ENCODE assay signal across 8 cellular contexts in genomic region chr19:48171584-48172170, GRCh38. TPM values are rescaled to one million over a fixed set of nuclear protein-coding genes. Genes with fewer than 3 reads are reported as not detected.
DNase-seq lines count a peak whose midpoint lies in the region; FAIRE-seq and TF ChIP-seq lines count a peak whose summit lies in the region.

No MANE protein-coding gene starts in this region.

- no peak for FAIRE-seq in GM12891 (lab: Jason Lieb, UNC)

- no peaks in the 10 kb centered on the region for H3K9me3 Mint-ChIP-seq in endodermal cell

- peaks cover 24% of the 10 kb centered on the region for H3K79me2 ChIP-seq in OCI-LY1 (ENCODE audit: insufficient read depth, low read length)

- H3F3A ChIP-seq in OCI-LY1 (ENCODE audit: insufficient read depth, low read length): no peaks in the 10 kb centered on the region

- H3K27ac ChIP-seq in OCI-LY1 (ENCODE audit: low read depth, low read length, poor library complexity, severe bottlenecking): peak overlapping the region; percentile 50
- no peak overlapping the region for H3K27ac ChIP-seq in endodermal cell (ENCODE audit: low read depth, low read length)
- H3K27ac ChIP-seq in ovary: no peak overlapping the region

- no peaks in the 10 kb centered on the region for H3K9me3 ChIP-seq in OCI-LY1 (ENCODE audit: low read length)
- H3K9me3 ChIP-seq in endodermal cell (ENCODE audit: control insufficient read depth, low read length): no peaks in the 10 kb centered on the region
- H3K9me3 ChIP-seq in ovary: no peaks in the 10 kb centered on the region

- TF ChIP-seq POLR2A in ovary (IDR thresholded peaks at IDR 0.05) (no peak), GM12891 (IDR thresholded peaks at IDR 0.05; ENCODE audit: low read depth, low read length) (no peak)

- TF ChIP-seq CTCF in OCI-LY1 (IDR thresholded peaks at IDR 0.05; ENCODE audit: low read length) (no peak), endodermal cell (conservative IDR thresholded peaks at IDR 0.05) (no peak), ovary (IDR thresholded peaks at IDR 0.05) (no peak)

- no peaks in the 10 kb centered on the region for H3K9me2 ChIP-seq in OCI-LY1 (ENCODE audit: low read depth, low read length)

- H3K4me3 ChIP-seq in H7 (ENCODE audit: insufficient read depth, low read depth, low read length): peak overlapping the region; percentile 97; the same call in 1 of the 2 replicates
- H3K4me3 ChIP-seq in OCI-LY1 (ENCODE audit: low read depth, low read length, poor library complexity, severe bottlenecking): peak overlapping the region; percentile 96
- peak overlapping the region; percentile 84 for H3K4me3 ChIP-seq in endodermal cell (ENCODE audit: low read length)
- H3K4me3 ChIP-seq in ovary: no peak overlapping the region

- no peaks in the 10 kb centered on the region for H3K27me3 Mint-ChIP-seq in endodermal cell (ENCODE audit: insufficient read depth)

- H3K4me2 ChIP-seq in OCI-LY1 (ENCODE audit: low read length): peak overlapping the region; percentile 97

- intact Hi-C loops in ovary (cut with DNase I): no loop called here

- H3K27me3 ChIP-seq in H7 (ENCODE audit: control insufficient read depth, insufficient read depth, low read length) (no peaks in the 10 kb centered on the region), OCI-LY1 (ENCODE audit: insufficient read depth, low read length) (no peaks in the 10 kb centered on the region), endodermal cell (ENCODE audit: control insufficient read depth, insufficient read depth, low read length, poor library complexity, severe bottlenecking) (no peaks in the 10 kb centered on the region), ovary (no peaks in the 10 kb centered on the region)

- H3K4me3 Mint-ChIP-seq in endodermal cell: peak overlapping the region; percentile 98

- 97 to 98% methylated on average over 36 to 45 of the region's 45 CpGs for WGBS in endodermal cell (ENCODE audit: insufficient coverage in 1 of 2, insufficient read length in 1 of 2), 2 experiments
- 65 to 79% (median 72%) methylated on average over 44 to 45 of the region's 45 CpGs for WGBS in ovary, 3 donors

- H3K36me3 Mint-ChIP-seq in endodermal cell (ENCODE audit: low read depth): peaks cover 30% of the 10 kb centered on the region

- H3K36me3 ChIP-seq in H7 (replicated peaks; ENCODE audit: control insufficient read depth, insufficient read depth, low read length) (peaks cover 10% of the 10 kb centered on the region), OCI-LY1 (ENCODE audit: insufficient read depth, low read length) (peaks cover 24% of the 10 kb centered on the region; the same call in 1 of the 2 replicates), endodermal cell (ENCODE audit: control insufficient read depth, insufficient read depth, low read length) (peaks cover 18% of the 10 kb centered on the region), ovary (no peaks in the 10 kb centered on the region)

- no peaks in the 10 kb centered on the region for H4K20me1 ChIP-seq in OCI-LY1 (ENCODE audit: insufficient read depth, low read length)

- H3K27ac Mint-ChIP-seq in endodermal cell: no peak overlapping the region

- H2AFZ ChIP-seq in OCI-LY1 (ENCODE audit: low read length): no peak overlapping the region

- H3K4me1 ChIP-seq in OCI-LY1 (ENCODE audit: insufficient read depth, low read length, severe bottlenecking): peaks cover 31% of the 10 kb centered on the region
- no peaks in the 10 kb centered on the region for H3K4me1 ChIP-seq in endodermal cell (ENCODE audit: control insufficient read depth, insufficient read depth, low read length)
- no peaks in the 10 kb centered on the region for H3K4me1 ChIP-seq in ovary (ENCODE audit: insufficient read depth)

- TF ChIP-seq EP300 in ovary (IDR thresholded peaks at IDR 0.05): no peak

- DNase-seq in H7 (no peak), endodermal cell (no peak), ovary (peak in 3 of 5 donors; percentile 43 to 52 (median 47)), activated gamma-delta T cell treated with Interleukin-2 at 50 U/mL for 16 hours (no peak), DMS153 treated with DMSO at 0.1 percent for 48 hours (lab: John Stamatoyannopoulos, UW; ENCODE audit: unreplicated experiment) (no peak), GM12891 (ENCODE audit: insufficient read length, low spot score) (no peak), dermis blood vessel endothelial cell (no peak)

- peaks cover 12% of the 10 kb centered on the region for H3K4me1 Mint-ChIP-seq in endodermal cell

- H3K9ac ChIP-seq in OCI-LY1 (ENCODE audit: low read length) (peak overlapping the region; percentile 94), endodermal cell (ENCODE audit: extremely low read depth, low read length, poor library complexity, severe bottlenecking) (no peak overlapping the region)

TF ChIP-seq in GM12891, 5 proteins besides CTCF, POLR2A, EP300 and RAD21:
- TF ChIP-seq TAF1 (IDR thresholded peaks at IDR 0.05; ENCODE audit: low read depth, low read length): no peak
- TF ChIP-seq POLR2AphosphoS5 (IDR thresholded peaks at IDR 0.05; ENCODE audit: low read depth, low read length): no peak
- TF ChIP-seq SPI1 (IDR thresholded peaks at IDR 0.05; ENCODE audit: low read depth, low read length): no peak
- no peak for TF ChIP-seq POU2F2 (IDR thresholded peaks at IDR 0.05; ENCODE audit: low read depth, low read length)
- no peak for TF ChIP-seq PAX5 (IDR thresholded peaks at IDR 0.05; ENCODE audit: insufficient read depth, low read length, severe bottlenecking)

RNA-seq across cellular contexts. Expression of gene ZSWIM9, which starts 1.2 kb away (rescaled TPM):
- total RNA-seq in H7 (2014; rRNA removed; shearing (Covaris generic)): 1.7 and 3.0 TPM in 2 replicates
- total RNA-seq in endodermal cell (10 to 100 TPM in 1 of 2 donors, 1 to 10 TPM in 1; 9.9 to 13.0 TPM), ovary (10 to 100 TPM in 1 of 7 donors, 1 to 10 TPM in 6; 3.2 to 11.9 (median 7.8) TPM), dermis blood vessel endothelial cell (3.1 and 5.0 TPM in 2 replicates)
- polyA plus RNA-seq in endodermal cell (2013, experiment 1 of 2): 6.1 TPM
- 5.6 TPM for polyA plus RNA-seq in endodermal cell (2013, experiment 2 of 2)
- 1 to 10 TPM; 6.1 to 7.5 TPM for polyA plus RNA-seq in ovary
- polyA plus RNA-seq in GM12891 (2012; ENCODE audit: low read depth, missing spikeins): 4.7 TPM

RNA-seq across cellular contexts. Expression of gene LIG1, which starts 1.5 kb away (rescaled TPM):
- total RNA-seq in H7 (2014; rRNA removed; shearing (Covaris generic)): 90.7 and 100 TPM in 2 replicates
- 100 to 1,000 TPM in 1 of 2 donors, 10 to 100 TPM in 1; 91.6 to 117 TPM for total RNA-seq in endodermal cell
- polyA plus RNA-seq in endodermal cell (2013, experiment 1 of 2): 74.1 TPM
- 65.3 TPM for polyA plus RNA-seq in endodermal cell (2013, experiment 2 of 2)
- total RNA-seq in ovary: 10 to 100 TPM; 12.3 to 36.2 (median 20.0) TPM
- polyA plus RNA-seq in ovary: 10 to 100 TPM; 12.9 to 22.7 TPM
- polyA plus RNA-seq in GM12891 (2012; ENCODE audit: low read depth, missing spikeins): 77.0 TPM
- total RNA-seq in dermis blood vessel endothelial cell: 32.5 and 46.9 TPM in 2 replicates

Comparison
In these comparisons a context has a peak if more than half of its experiments do, and no peak if none do; other contexts are left out.
1. DNase-seq: peak in ovary (3 of 5); none in H7 (single experiment), endodermal cell (single experiment), activated gamma-delta T cell treated with Interleukin-2 at 50 U/mL for 16 hours (single experiment), DMS153 treated with DMSO at 0.1 percent for 48 hours (single experiment), GM12891 (single experiment) and dermis blood vessel endothelial cell (single experiment).